23 cellular contexts compared by ENCODE assay signal in the genomic region with DNA sequence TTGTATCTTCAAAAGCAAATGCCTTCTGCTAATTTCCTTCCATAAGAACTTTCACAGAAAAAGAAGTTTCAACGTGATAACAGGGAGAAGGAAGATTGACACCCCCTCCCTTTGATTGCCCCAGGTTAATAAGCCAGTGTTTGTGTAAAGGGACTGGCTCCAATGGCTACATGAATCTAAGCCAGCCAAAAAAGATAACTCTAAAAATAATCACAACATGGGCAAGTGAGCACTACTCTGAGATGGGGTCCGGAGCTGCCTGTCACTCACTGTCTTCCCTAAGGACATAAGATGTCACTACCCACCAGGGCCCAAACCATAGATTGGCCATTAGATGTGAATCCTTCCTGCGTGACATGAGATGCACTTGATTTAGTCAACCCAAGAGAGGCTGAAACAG. TPM values are rescaled to one million over a fixed set of nuclear protein-coding genes. Genes with fewer than 3 reads are reported as not detected.
"Had no signal": no experiment of that assay in that cellular context is flagged by ENCODE, and none has a peak within 500 bp of the region (broad histone marks: within the 10 kb centered on the region; RNA-seq: fewer than 3 reads in every experiment).

No MANE protein-coding gene starts in this region.

- H3K27me3 ChIP-seq: foreskin keratinocyte had no signal

- H3K27ac Mint-ChIP-seq: mesothelial cell of epicardium had no signal

- DNase-seq: dermis blood vessel endothelial cell; dorsolateral prefrontal cortex; effector CD4-positive, alpha-beta T cell; effector memory CD4-positive, alpha-beta T cell; foreskin keratinocyte; heart right ventricle; hippocampal formation; left cardiac atrium; left lung; lower lobe of right lung; mesenchymal stem cell; mucosa of descending colon had no signal

- H3K27ac ChIP-seq: coronary artery, dorsolateral prefrontal cortex, esophagus muscularis mucosa, foreskin keratinocyte, gastroesophageal sphincter, left lung, lower lobe of right lung had no signal

- H3K4me3 ChIP-seq: coronary artery, dorsolateral prefrontal cortex, esophagus muscularis mucosa, gastroesophageal sphincter, heart right ventricle, left lung, lower lobe of right lung, mucosa of descending colon had no signal

- ATAC-seq: foreskin keratinocyte, gastroesophageal sphincter, left lung, lower lobe of right lung, mucosa of descending colon had no signal

- H3K9me3 ChIP-seq: gastroesophageal sphincter, mucosa of descending colon had no signal

- H3K36me3 Mint-ChIP-seq: mesothelial cell of epicardium had no signal

- H3K4me3 Mint-ChIP-seq: mesothelial cell of epicardium had no signal

- H3K4me1 ChIP-seq: esophagus muscularis mucosa, gastroesophageal sphincter, left lung, lower lobe of right lung had no signal

- FAIRE-seq: colon, endothelial cell of umbilical vein, frontal cortex, islet of Langerhans, keratinocyte had no signal

RNA-seq across cellular contexts. Expression of a gene that starts 17.6 kb away (rescaled TPM):
- total RNA-seq: gastroesophageal sphincter, lower lobe of right lung, mesenteric fat pad had no signal
- polyA plus RNA-seq: fibroblast of lung had no signal
